Comparison of ENCODE assay signal across 9 cellular contexts in genomic region chr6:163354779-163355431, GRCh38. TPM values are rescaled to one million over a fixed set of nuclear protein-coding genes. Genes with fewer than 3 reads are reported as not detected.
DNase-seq lines count a peak whose midpoint lies in the region; ATAC-seq and TF ChIP-seq lines count a peak whose summit lies in the region.
"Had no signal": no experiment of that assay in that cellular context is flagged by ENCODE, and none has a peak within 500 bp of the region (broad histone marks: within the 10 kb centered on the region; RNA-seq: fewer than 3 reads in every experiment).

No MANE protein-coding gene starts in this region.

- H3K9me3 Mint-ChIP-seq in activated CD4-positive, alpha-beta memory T cell treated with anti-CD3 and anti-CD28 coated beads for 36 hours, result no peaks in the 10 kb centered on the region

- TF ChIP-seq CTCF in astrocyte of the spinal cord (IDR thresholded peaks at IDR 0.05; ENCODE audit: low read depth, low read length), result no peak

- ATAC-seq in GM18858 (IDR thresholded peaks at IDR 0.05; ENCODE audit: unreplicated experiment) (peak; percentile 81), HG03196 (IDR thresholded peaks at IDR 0.05; ENCODE audit: unreplicated experiment) (peak; percentile 65)

- intact Hi-C loops in activated CD4-positive, alpha-beta memory T cell treated with anti-CD3 and anti-CD28 coated beads for 36 hours (cut with micrococcal nuclease), result no loop called here

- H3K9me3 ChIP-seq in muscle layer of colon (ENCODE audit: low read length), result no peaks in the 10 kb centered on the region

- POLR2A ChIA-PET in activated CD4-positive, alpha-beta memory T cell treated with anti-CD3 and anti-CD28 coated beads for 36 hours (lab: Charles Lee), result no interaction called here

- H3K4me3 ChIP-seq in astrocyte of the spinal cord (ENCODE audit: low read depth, low read length), result no peak overlapping the region
- H3K4me3 ChIP-seq in muscle layer of colon (ENCODE audit: low read depth in 1 of 2, low read length in 2 of 2), result no peak overlapping the region

- no peak overlapping the region for H3K4me3 Mint-ChIP-seq in activated CD4-positive, alpha-beta memory T cell treated with anti-CD3 and anti-CD28 coated beads for 36 hours
- H3K4me3 Mint-ChIP-seq: activated naive CD8-positive, alpha-beta T cell had no signal

- H3K27me3 ChIP-seq in muscle layer of colon (ENCODE audit: control insufficient read depth in 1 of 2, insufficient read depth in 2 of 2, low read length in 2 of 2), result no peaks in the 10 kb centered on the region

- no peaks in the 10 kb centered on the region for H3K4me1 Mint-ChIP-seq in activated CD4-positive, alpha-beta memory T cell treated with anti-CD3 and anti-CD28 coated beads for 36 hours (ENCODE audit: low read depth)

- H3K36me3 Mint-ChIP-seq in activated CD4-positive, alpha-beta memory T cell treated with anti-CD3 and anti-CD28 coated beads for 36 hours, result no peaks in the 10 kb centered on the region
- H3K36me3 Mint-ChIP-seq: activated naive CD8-positive, alpha-beta T cell had no signal

- no peak overlapping the region for H3K9ac ChIP-seq in muscle layer of colon (ENCODE audit: low read length)

- peak overlapping the region; percentile 50 for H3K27ac ChIP-seq in muscle layer of colon (ENCODE audit: low read depth, low read length)

- CTCF ChIA-PET in activated CD4-positive, alpha-beta memory T cell treated with anti-CD3 and anti-CD28 coated beads for 36 hours (lab: Charles Lee), result no interaction called here

- no peak overlapping the region for H3K27ac Mint-ChIP-seq in activated CD4-positive, alpha-beta memory T cell treated with anti-CD3 and anti-CD28 coated beads for 36 hours
- H3K27ac Mint-ChIP-seq: activated naive CD8-positive, alpha-beta T cell had no signal

- H3K36me3 ChIP-seq in muscle layer of colon (ENCODE audit: insufficient read depth, low read length), result no peaks in the 10 kb centered on the region

- in situ Hi-C loops in astrocyte of the spinal cord (cut with HindIII; ENCODE audit: low sequenced_read_pairs), result no loop called here

- DNase-seq in astrocyte of the spinal cord (ENCODE audit: low read depth, low spot score) (peak; percentile 30), SW 1271 (lab: John Stamatoyannopoulos, UW) (no peak), islet precursor cell (no peak)
- DNase-seq in activated CD4-positive, alpha-beta memory T cell treated with anti-CD3 and anti-CD28 coated beads for 36 hours, result no peak
- no peak for DNase-seq in activated CD4-positive, alpha-beta T cell treated with anti-CD3 and anti-CD28 coated beads for 1 hour

- peaks cover 4% of the 10 kb centered on the region for H3K4me1 ChIP-seq in muscle layer of colon (ENCODE audit: insufficient read depth, low read length)

- H3K27me3 Mint-ChIP-seq in activated CD4-positive, alpha-beta memory T cell treated with anti-CD3 and anti-CD28 coated beads for 36 hours, result peaks cover 4% of the 10 kb centered on the region
- H3K27me3 Mint-ChIP-seq: activated naive CD8-positive, alpha-beta T cell had no signal

RNA-seq across cellular contexts. Expression of gene QKI, which starts 59.6 kb away (rescaled TPM):
- total RNA-seq in activated CD4-positive, alpha-beta memory T cell treated with anti-CD3 and anti-CD28 coated beads for 36 hours, result 10 to 100 TPM; 43.9 to 44.2 TPM
